9 cellular contexts compared by ENCODE assay signal in the genomic region with DNA sequence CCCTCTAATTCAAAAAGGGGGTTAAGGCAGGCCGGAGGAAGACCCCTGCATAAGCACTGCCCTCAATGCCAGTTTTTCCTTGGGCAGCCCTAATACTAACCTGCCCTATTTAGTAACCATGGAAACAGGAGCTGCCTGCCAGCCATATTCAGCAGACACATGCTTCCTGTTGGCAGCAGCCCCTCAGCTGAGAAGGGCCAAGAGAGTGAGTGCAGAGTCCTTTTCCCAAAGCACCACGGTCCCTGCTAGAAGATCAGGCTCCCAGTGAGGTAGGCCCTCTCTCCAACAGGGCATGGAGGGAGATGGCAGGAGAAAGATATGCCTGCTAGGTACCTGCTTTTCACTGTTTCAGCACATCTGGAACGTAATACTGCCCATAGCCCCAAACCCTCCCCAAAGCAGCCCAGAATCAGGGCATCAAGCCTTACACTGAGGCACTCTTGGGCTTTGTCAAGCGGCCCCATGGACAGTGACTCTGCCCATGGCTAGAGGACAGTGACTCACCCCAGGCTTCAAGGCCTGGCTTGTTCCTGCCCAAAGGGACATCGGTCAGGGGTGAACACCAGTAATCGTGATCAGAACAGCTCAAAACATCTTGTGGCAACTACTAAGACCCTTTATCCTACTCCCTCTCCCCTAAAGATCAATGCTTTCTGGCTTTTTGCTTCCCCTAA.
A peak's percentile ranks its signal among the peaks of the same experiment; 100 is the strongest.
DNase-seq lines count a peak whose midpoint lies in the region; ATAC-seq and TF ChIP-seq lines count a peak whose summit lies in the region.
"Had no signal": no experiment of that assay in that cellular context is flagged by ENCODE, and none has a peak within 500 bp of the region (broad histone marks: within the 10 kb centered on the region; RNA-seq: fewer than 3 reads in every experiment).

No MANE protein-coding gene starts in this region.

- H3K27ac ChIP-seq in breast epithelium (peak overlapping the region; percentile 90 to 92), lung (ENCODE audit: low read depth in 1 of 2, low read length in 1 of 2) (peak overlapping the region; percentile 23 to 30), uterus (peak overlapping the region; percentile 64 to 65)

- no peak overlapping the region for H3K4me3 ChIP-seq in breast epithelium
- no peak overlapping the region for H3K4me3 ChIP-seq in lung
- H3K4me3 ChIP-seq in uterus = no peak overlapping the region

- intact Hi-C loops in breast epithelium (cut with DNase I; ENCODE audit: low total_unique reads) = no loop called here
- intact Hi-C loops in uterus (cut with DNase I; ENCODE audit: low total_unique reads) = loop anchor here (10.0 kb wide), 1 partner anchor 172 kb away; a partner anchor contains a TSS
- intact Hi-C loops in activated T-helper 2 cell treated with anti-CD3 and anti-CD28 coated beads, Interferon-gamma antibody, Interleukin-2, Interleukin-4, amounts not matched to agents 10 μg/mL and 5 μg/mL and 100 μg/mL, durations not matched to agents 14 hours and 24 hours and 36 hours (cut with micrococcal nuclease) = loop anchor here (1.0 to 5.0 kb wide), 3 partner anchors 9 to 170 kb away; a partner anchor contains a TSS

- H3K4me1 Mint-ChIP-seq in activated T-helper 2 cell treated with anti-CD3 and anti-CD28 coated beads, Interferon-gamma antibody, Interleukin-2, Interleukin-4, amounts not matched to agents 10 μg/mL and 5 μg/mL and 100 μg/mL, durations not matched to agents 14 hours and 24 hours and 36 hours (ENCODE audit: low read depth) = peaks cover 22% of the 10 kb centered on the region

- TF ChIP-seq POLR2A in breast epithelium (IDR thresholded peaks at IDR 0.05) = no peak
- TF ChIP-seq POLR2A in uterus (IDR thresholded peaks at IDR 0.05) = no peak

- peaks cover 18% of the 10 kb centered on the region for H3K27me3 Mint-ChIP-seq in activated T-helper 2 cell treated with anti-CD3 and anti-CD28 coated beads, Interferon-gamma antibody, Interleukin-2, Interleukin-4, amounts not matched to agents 10 μg/mL and 5 μg/mL and 100 μg/mL, durations not matched to agents 14 hours and 24 hours and 36 hours (ENCODE audit: low read depth)
- H3K27me3 Mint-ChIP-seq: IgD-negative memory B cell had no signal

- WGBS in lung, 2 donors = 73 to 74% methylated on average over 6 of the region's 6 CpGs

- in situ Hi-C loops in GM13977 (cut with MboI; ENCODE audit: low pct_unique_long_range_greater_than_20kb, low sequenced_read_pairs, unreplicated experiment) = no loop called here

- ATAC-seq in lung (ENCODE audit: insufficient read depth, low FRiP score) = peak; percentile 46

- H3K27me3 ChIP-seq in breast epithelium = no peaks in the 10 kb centered on the region
- H3K27me3 ChIP-seq in lung (ENCODE audit: control insufficient read depth, insufficient read depth) = no peaks in the 10 kb centered on the region
- no peaks in the 10 kb centered on the region for H3K27me3 ChIP-seq in uterus

- DNase-seq in NCI-H2107 treated with DMSO at 0.1 percent for 48 hours (lab: John Stamatoyannopoulos, UW; ENCODE audit: unreplicated experiment) = peak; percentile 66
- DNase-seq in NCI-H2107 (lab: John Stamatoyannopoulos, UW) = no peak
- peak in 1 of 2 donors; percentile 80 for DNase-seq in breast epithelium (ENCODE audit: low spot score in 2 of 2)
- no peak for DNase-seq in lung (ENCODE audit: low spot score)
- peak in 1 of 2 donors; percentile 36 for DNase-seq in uterus
- DNase-seq in iPS-NIHi11 (ENCODE audit: low spot score) = no peak
- DNase-seq in GM13977 (ENCODE audit: low spot score) = no peak
- no peak for DNase-seq in activated T-helper 2 cell treated with anti-CD3 and anti-CD28 coated beads, Interferon-gamma antibody, Interleukin-2, Interleukin-4, amounts not matched to agents 10 μg/mL and 5 μg/mL and 100 μg/mL, durations not matched to agents 14 hours and 24 hours and 36 hours (ENCODE audit: low spot score)

- H3K27ac Mint-ChIP-seq in activated T-helper 2 cell treated with anti-CD3 and anti-CD28 coated beads, Interferon-gamma antibody, Interleukin-2, Interleukin-4, amounts not matched to agents 10 μg/mL and 5 μg/mL and 100 μg/mL, durations not matched to agents 14 hours and 24 hours and 36 hours = no peak overlapping the region

- no peaks in the 10 kb centered on the region for H3K9me3 ChIP-seq in breast epithelium
- no peaks in the 10 kb centered on the region for H3K9me3 ChIP-seq in lung (ENCODE audit: control insufficient read depth in 2 of 2, insufficient read depth in 1 of 2, low read length in 1 of 2)
- no peaks in the 10 kb centered on the region for H3K9me3 ChIP-seq in uterus

- peaks cover 4 to 38% of the 10 kb centered on the region in 2 donors for H3K4me1 ChIP-seq in breast epithelium
- peaks cover 10 to 26% of the 10 kb centered on the region in 2 donors for H3K4me1 ChIP-seq in lung (ENCODE audit: control insufficient read depth in 2 of 2, insufficient read depth in 2 of 2, low read length in 2 of 2)
- peaks cover 0 to 14% of the 10 kb centered on the region in 2 donors for H3K4me1 ChIP-seq in uterus

- H3K36me3 Mint-ChIP-seq in activated T-helper 2 cell treated with anti-CD3 and anti-CD28 coated beads, Interferon-gamma antibody, Interleukin-2, Interleukin-4, amounts not matched to agents 10 μg/mL and 5 μg/mL and 100 μg/mL, durations not matched to agents 14 hours and 24 hours and 36 hours (ENCODE audit: low read depth) = peaks cover 6% of the 10 kb centered on the region
- H3K36me3 Mint-ChIP-seq: IgD-negative memory B cell had no signal

- no peaks in the 10 kb centered on the region for H3K36me3 ChIP-seq in breast epithelium
- H3K36me3 ChIP-seq in lung (ENCODE audit: control insufficient read depth in 2 of 2, insufficient read depth in 2 of 2, low read length in 2 of 2) = no peaks in the 10 kb centered on the region
- no peaks in the 10 kb centered on the region for H3K36me3 ChIP-seq in uterus

- H3K9me3 Mint-ChIP-seq in activated T-helper 2 cell treated with anti-CD3 and anti-CD28 coated beads, Interferon-gamma antibody, Interleukin-2, Interleukin-4, amounts not matched to agents 10 μg/mL and 5 μg/mL and 100 μg/mL, durations not matched to agents 14 hours and 24 hours and 36 hours = no peaks in the 10 kb centered on the region
- H3K9me3 Mint-ChIP-seq: IgD-negative memory B cell had no signal

- H3K4me3 Mint-ChIP-seq in activated T-helper 2 cell treated with anti-CD3 and anti-CD28 coated beads, Interferon-gamma antibody, Interleukin-2, Interleukin-4, amounts not matched to agents 10 μg/mL and 5 μg/mL and 100 μg/mL, durations not matched to agents 14 hours and 24 hours and 36 hours (ENCODE audit: low read depth) = no peak overlapping the region

- TF ChIP-seq CTCF in breast epithelium (IDR thresholded peaks at IDR 0.05) = no peak
- no peak for TF ChIP-seq CTCF in lung (IDR thresholded peaks at IDR 0.05; ENCODE audit: control extremely low read depth, extremely low read depth)
- no peak for TF ChIP-seq CTCF in uterus (IDR thresholded peaks at IDR 0.05)
- no peak for TF ChIP-seq CTCF in GM13977 (IDR thresholded peaks at IDR 0.05; ENCODE audit: extremely low read depth, insufficient read depth, missing control alignments)

Comparison
In these comparisons a context has a peak if more than half of its experiments do, and no peak if none do; other contexts are left out.
1. H3K27ac ChIP-seq: peak in every context shown above with its lines; median percentile 91 in breast epithelium; 64 in uterus; 26 in lung.